In the genomic region with DNA sequence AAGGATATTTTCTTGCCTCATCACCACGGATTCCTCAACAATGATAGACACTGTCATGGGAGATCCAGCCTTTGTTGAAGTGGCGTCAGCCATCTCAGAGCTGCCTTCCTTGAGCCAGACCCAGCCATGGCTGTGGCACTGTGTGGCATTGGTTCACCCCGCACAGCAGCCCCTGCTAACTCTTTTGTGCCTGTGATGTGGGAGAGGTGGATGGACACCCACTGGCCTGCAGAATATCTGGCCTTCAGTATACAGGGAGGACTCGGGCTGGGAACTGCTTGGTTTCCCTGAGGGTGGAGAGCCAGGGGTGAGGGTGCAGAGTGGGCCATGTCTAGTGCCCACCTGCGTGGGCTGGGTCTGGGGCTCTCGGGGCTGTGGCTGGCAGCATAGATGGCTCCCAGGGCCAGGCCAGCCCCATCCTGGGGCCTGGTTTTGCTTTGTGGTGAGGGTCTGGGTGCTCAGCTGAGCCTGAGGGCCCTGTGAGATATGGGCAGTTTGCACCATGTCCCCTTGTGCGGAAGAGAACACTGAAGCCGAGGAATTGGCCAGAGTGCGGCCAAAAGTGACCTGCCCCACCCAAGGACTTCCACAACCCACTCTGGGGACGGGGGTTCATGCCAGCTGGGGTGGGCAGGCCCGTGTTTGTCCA, we compare ENCODE assay signal across 18 cellular contexts. TPM values are rescaled to one million over a fixed set of nuclear protein-coding genes. Genes with fewer than 3 reads are reported as not detected.
"Had no signal": no experiment of that assay in that cellular context is flagged by ENCODE, and none has a peak within 500 bp of the region (broad histone marks: within the 10 kb centered on the region; RNA-seq: fewer than 3 reads in every experiment).

No MANE protein-coding gene starts in this region.

- H3K36me3 ChIP-seq: esophagus muscularis mucosa, pancreas, transverse colon had no signal

- H3K27ac ChIP-seq: esophagus muscularis mucosa, pancreas, SJCRH30, transverse colon had no signal

- H3K4me1 ChIP-seq: pancreas had no signal

- H3K4me3 ChIP-seq: esophagus muscularis mucosa, pancreas, SJCRH30, transverse colon had no signal

- H3K9me3 ChIP-seq: pancreas, SJCRH30, transverse colon had no signal

- DNase-seq: activated B cell treated with CpG ODN at 0.5 μM for 24 hours; activated CD4-positive, alpha-beta T cell treated with anti-CD3 and anti-CD28 coated beads for 36 hours; activated CD4-positive, alpha-beta T cell treated with anti-CD3 and anti-CD28 coated beads, Interleukin-2, amount 50 U/mL, for 48 hours; activated CD8-positive, alpha-beta memory T cell treated with anti-CD3 and anti-CD28 coated beads, Interleukin-2, amount 10 ng/mL, durations not matched to agents 7 days and 5 days; activated gamma-delta T cell treated with Interleukin-2 at 50 U/mL for 16 hours; activated T-cell treated with anti-CD3 and anti-CD28 coated beads for 4 hours; caudate nucleus; effector memory CD4-positive, alpha-beta T cell; hippocampal formation; pancreas; SJCRH30; small intestine; T-cell; T1000; transverse colon had no signal

- H3K27me3 ChIP-seq: SJCRH30 had no signal

RNA-seq across cellular contexts. Expression of gene CLDN5, which starts 6.2 kb away (rescaled TPM):
- total RNA-seq: activated B cell treated with CpG ODN at 0.5 μM for 24 hours; activated CD4-positive, alpha-beta T cell treated with anti-CD3 and anti-CD28 coated beads for 36 hours; activated CD8-positive, alpha-beta memory T cell treated with anti-CD3 and anti-CD28 coated beads, Interleukin-2, amount 10 ng/mL, durations not matched to agents 7 days and 5 days; activated naive CD4-positive, alpha-beta T cell treated with anti-CD3 and anti-CD28 coated beads, Interleukin-2, amount 50 U/mL, for 72 hours had no signal

RNA-seq across cellular contexts. Expression of gene CDC45, which starts 38.3 kb away (rescaled TPM):
- total RNA-seq: sciatic nerve had no signal
